Comparison of ENCODE assay signal across 17 cellular contexts in the genomic region with DNA sequence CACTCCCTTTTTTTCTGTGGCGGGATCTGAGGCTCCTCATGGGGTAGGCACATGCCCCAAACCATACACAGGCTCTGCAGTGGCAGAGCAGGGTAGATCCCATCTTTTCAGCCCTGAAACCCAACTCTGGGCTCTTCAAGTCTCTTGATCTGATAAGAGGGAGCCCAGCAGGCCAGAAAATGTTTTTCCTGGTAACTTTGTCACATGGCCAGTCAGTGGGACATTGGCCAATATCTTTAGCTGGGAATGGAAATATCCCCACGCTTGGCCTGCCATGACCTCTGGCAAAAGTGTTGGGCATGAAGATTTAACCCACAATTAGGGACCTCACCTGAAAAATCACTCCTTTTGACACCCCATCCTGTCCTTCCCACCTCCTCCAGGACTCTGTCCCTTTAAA. TPM values are rescaled to one million over a fixed set of nuclear protein-coding genes. Genes with fewer than 3 reads are reported as not detected.
"Had no signal": no experiment of that assay in that cellular context is flagged by ENCODE, and none has a peak within 500 bp of the region (broad histone marks: within the 10 kb centered on the region; RNA-seq: fewer than 3 reads in every experiment).

No MANE protein-coding gene starts in this region.

- H3K4me3 ChIP-seq: coronary artery, gastroesophageal sphincter, right atrium auricular region, smooth muscle cell, tibial nerve had no signal

- H3K4me1 ChIP-seq: gastroesophageal sphincter, right atrium auricular region, tibial nerve had no signal

- FAIRE-seq: astrocyte had no signal

- DNase-seq: activated CD4-positive, alpha-beta memory T cell treated with anti-CD3 and anti-CD28 coated beads, Interleukin-2, amount 10 ng/mL, durations not matched to agents 7 days and 5 days; activated CD4-positive, alpha-beta T cell treated with anti-CD3 and anti-CD28 coated beads for 36 hours; activated CD8-positive, alpha-beta memory T cell treated with anti-CD3 and anti-CD28 coated beads, Interleukin-2, amount 50 U/mL, for 4 hours; activated naive CD8-positive, alpha-beta T cell treated with anti-CD3 and anti-CD28 coated beads, Interleukin-2, amount 10 ng/mL, durations not matched to agents 7 days and 5 days; activated T-cell treated with anti-CD3 and anti-CD28 coated beads, Interleukin-2, amount 50 U/mL, for 72 hours; caudate nucleus; effector memory CD4-positive, alpha-beta T cell; kidney glomerular epithelial cell; T1000 had no signal

- H3K27ac ChIP-seq: coronary artery, gastroesophageal sphincter, right atrium auricular region, tibial nerve had no signal

- H3K4me2 ChIP-seq: smooth muscle cell had no signal

- H3K27me3 ChIP-seq: gastroesophageal sphincter, right atrium auricular region, tibial nerve had no signal

- ATAC-seq: activated CD4-positive, alpha-beta T cell treated with anti-CD3 and anti-CD28 coated beads for 36 hours; activated T-cell treated with anti-CD3 and anti-CD28 coated beads, Interleukin-2, amount 50 U/mL, for 72 hours; gastroesophageal sphincter; stimulated activated effector memory CD8-positive, alpha-beta T cell treated with anti-CD3 and anti-CD28 coated beads, Interleukin-12 subunit alpha, Interleukin-12 subunit beta, amount 100 ng/mL, for 72 hours had no signal

- H3K9me3 ChIP-seq: gastroesophageal sphincter, right atrium auricular region, tibial nerve had no signal

RNA-seq across cellular contexts. Expression of gene INPP5J, which starts 8.1 kb away (rescaled TPM):
- total RNA-seq: activated CD4-positive, alpha-beta memory T cell treated with anti-CD3 and anti-CD28 coated beads, Interleukin-2, amount 10 ng/mL, durations not matched to agents 7 days and 5 days had no signal

RNA-seq across cellular contexts. Expression of gene PLA2G3, which starts 9.4 kb away (rescaled TPM):
- total RNA-seq: activated CD4-positive, alpha-beta memory T cell treated with anti-CD3 and anti-CD28 coated beads, Interleukin-2, amount 10 ng/mL, durations not matched to agents 7 days and 5 days; activated CD4-positive, alpha-beta T cell treated with anti-CD3 and anti-CD28 coated beads for 36 hours; activated naive CD8-positive, alpha-beta T cell treated with anti-CD3 and anti-CD28 coated beads, Interleukin-2, amount 10 ng/mL, durations not matched to agents 7 days and 5 days; activated T-cell treated with anti-CD3 and anti-CD28 coated beads, Interleukin-2, amount 50 U/mL, for 72 hours; astrocyte; epithelial cell of proximal tubule; right atrium auricular region; tibial nerve had no signal
- polyA plus RNA-seq: smooth muscle cell had no signal
